ENCODE assay signal across 8 cellular contexts in genomic region chr20:49276201-49276894, GRCh38. TPM values are rescaled to one million over a fixed set of nuclear protein-coding genes. Genes with fewer than 3 reads are reported as not detected.
DNase-seq lines count a peak whose midpoint lies in the region; ATAC-seq, FAIRE-seq and TF ChIP-seq lines count a peak whose summit lies in the region.

No MANE protein-coding gene starts in this region.

- H2BK5ac ChIP-seq in IMR-90 (ENCODE audit: low read depth, low read length, poor library complexity, severe bottlenecking), result peak overlapping the region; percentile 79

- H2AFZ ChIP-seq in IMR-90 (replicated peaks; ENCODE audit: low read length, poor library complexity), result no peak overlapping the region

- 0 out of 2 replicates have a peak overlapping the region, but pooled peaks have one; percentile 91 for H2AK5ac ChIP-seq in IMR-90 (ENCODE audit: low read depth, low read length)

- H2BK15ac ChIP-seq in IMR-90 (ENCODE audit: low read depth, low read length), result no peak overlapping the region

- H3K18ac ChIP-seq in IMR-90 (ENCODE audit: low read depth, low read length), result 0 out of 2 replicates have a peak overlapping the region, but pooled peaks have one; percentile 19

- H3K4ac ChIP-seq in IMR-90 (ENCODE audit: low read depth, low read length), result peak overlapping the region; percentile 91; the same call in 1 of the 2 replicates

- H3K27me3 ChIP-seq in CD4-positive, alpha-beta memory T cell (ENCODE audit: insufficient read depth, low read length), result no peaks in the 10 kb centered on the region
- H3K27me3 ChIP-seq in IMR-90 (ENCODE audit: control insufficient read depth, insufficient read depth, low read length) (no peaks in the 10 kb centered on the region), RWPE2 (ENCODE audit: insufficient read depth, poor library complexity, severe bottlenecking) (no peaks in the 10 kb centered on the region), adrenal gland (no peaks in the 10 kb centered on the region)

- H3K14ac ChIP-seq in IMR-90 (replicated peaks; ENCODE audit: low read depth, low read length), result peak overlapping the region; percentile 96; the same call in 1 of the 2 replicates

- TF ChIP-seq POLR2A in IMR-90 (IDR thresholded peaks at IDR 0.05; ENCODE audit: low read depth, low read length), result no peak
- no peak for TF ChIP-seq POLR2A in adrenal gland (IDR thresholded peaks at IDR 0.05)

- BruUV-seq in IMR-90 (replicated peaks; lab: Mats Ljungman, UMichigan), result TSS peak; percentile 62

- CTCF ChIA-PET in CD4-positive, alpha-beta memory T cell (lab: Charles Lee; ENCODE audit: partially characterized antibody), result interaction anchor here (0.9 to 2.2 kb wide), 4 partner anchors 9 to 59 kb away, joined by 3 to 6 read pairs (median 4); no protein-coding TSS in a partner anchor
- CTCF ChIA-PET in IMR-90 (lab: Yijun Ruan, JAX), result interaction anchor here (0.6 to 1.0 kb wide), 3 partner anchors 9 to 59 kb away, joined by 3 to 4 read pairs (median 3); no protein-coding TSS in a partner anchor

- no peak for TF ChIP-seq CTCF in IMR-90 (conservative IDR thresholded peaks at IDR 0.05; ENCODE audit: low read depth, low read length)
- TF ChIP-seq CTCF in RWPE2 (IDR thresholded peaks at IDR 0.05; ENCODE audit: poor library complexity, severe bottlenecking), result peak; percentile 18
- no peak for TF ChIP-seq CTCF in adrenal gland (IDR thresholded peaks at IDR 0.05)
- TF ChIP-seq CTCF in kidney (IDR thresholded peaks at IDR 0.05; ENCODE audit: borderline replicate concordance, extremely low read depth, insufficient read depth), result no peak

- in situ Hi-C loops in IMR-90 (cut with MboI; ENCODE audit: low sequenced_read_pairs), result no loop called here

- peaks cover 48 to 73% of the 10 kb centered on the region in 2 donors for H3K36me3 Mint-ChIP-seq in CD4-positive, alpha-beta memory T cell

- no peak for FAIRE-seq in kidney (lab: Jason Lieb, UNC)

- H2AK9ac ChIP-seq in IMR-90 (replicated peaks; ENCODE audit: low read depth, low read length, poor library complexity), result no peak overlapping the region

- H3K56ac ChIP-seq in IMR-90 (ENCODE audit: extremely low read depth, insufficient read depth, low read length), result peak overlapping the region; percentile 74; the same call in 1 of the 2 replicates

- ATAC-seq in IMR-90 (ENCODE audit: low read depth) (0 out of 2 replicates have a peak, but pooled peaks have one; percentile 4), RWPE2 (ENCODE audit: low read depth) (peak; percentile 45), HG02973 (IDR thresholded peaks at IDR 0.05; ENCODE audit: unreplicated experiment) (no peak)

- H4K20me1 ChIP-seq in IMR-90 (ENCODE audit: insufficient read depth, low read length), result peaks cover 56% of the 10 kb centered on the region

- no peak overlapping the region for H4K91ac ChIP-seq in IMR-90 (ENCODE audit: insufficient read depth, low read depth, low read length)

- peak in 1 of 5 donors; percentile 84 for DNase-seq in CD4-positive, alpha-beta memory T cell
- DNase-seq in IMR-90 (peak; percentile 74), RWPE2 (ENCODE audit: low spot score) (no peak), adrenal gland (peak in 4 of 7 donors; percentile 32 to 49 (median 40)), kidney (no peak), RPMI8226 (no peak)
- peak in 2 of 3 experiments; percentile 34 to 44 for DNase-seq in stimulated activated CD4-positive, alpha-beta T cell treated with anti-CD3 and anti-CD28 coated beads, TNF-alpha, amount 100 ng/mL, for 4 hours (ENCODE audit: low read depth in 3 of 3)

- peaks cover 8 to 16% of the 10 kb centered on the region in 2 donors for H3K9me3 ChIP-seq in CD4-positive, alpha-beta memory T cell (ENCODE audit: control insufficient read depth in 1 of 2, low read length in 2 of 2)
- peaks cover 9% of the 10 kb centered on the region; the same call in 1 of the 2 replicates for H3K9me3 ChIP-seq in IMR-90 (ENCODE audit: control insufficient read depth, insufficient read depth, low read length)
- peaks cover 11% of the 10 kb centered on the region for H3K9me3 ChIP-seq in RWPE2 (ENCODE audit: severe bottlenecking)
- H3K9me3 ChIP-seq in adrenal gland (replicated peaks in 1 of 3), result peaks cover 0 to 11% (median 0%) of the 10 kb centered on the region in 3 donors
- H3K9me3 ChIP-seq in kidney (ENCODE audit: control insufficient read depth in 1 of 2, low read length in 2 of 2), result peaks cover 4 to 9% of the 10 kb centered on the region in 2 donors

- no peak overlapping the region for H4K5ac ChIP-seq in IMR-90 (ENCODE audit: low read depth, low read length)

- H2BK20ac ChIP-seq in IMR-90 (ENCODE audit: low read depth, low read length), result no peak overlapping the region

- dilution Hi-C loops in IMR-90 (cut with HindIII; ENCODE audit: low sequenced_read_pairs, unreplicated experiment), result no loop called here

- peaks cover 0 to 1% of the 10 kb centered on the region in 2 donors for H3K27me3 Mint-ChIP-seq in CD4-positive, alpha-beta memory T cell

- H2BK120ac ChIP-seq in IMR-90 (ENCODE audit: low read depth, low read length), result 0 out of 2 replicates have a peak overlapping the region, but pooled peaks have one; percentile 1

- H3K9me3 Mint-ChIP-seq in CD4-positive, alpha-beta memory T cell, result peaks cover 2 to 32% (median 27%) of the 10 kb centered on the region in 8 donors

- peaks cover 27 to 62% of the 10 kb centered on the region in 2 experiments for H3K79me1 ChIP-seq in IMR-90 (ENCODE audit: low read depth in 1 of 2, low read length in 2 of 2)

- H4K8ac ChIP-seq in IMR-90 (ENCODE audit: low read depth in 2 of 2, low read length in 2 of 2), result no peak overlapping the region

- H3K4me2 ChIP-seq in IMR-90 (ENCODE audit: low read depth, low read length), result peak overlapping the region; percentile 98

- POLR2A ChIA-PET in CD4-positive, alpha-beta memory T cell (lab: Charles Lee; ENCODE audit: partially characterized antibody), result interaction anchor here (1.2 to 8.0 kb wide), 7 partner anchors 10 to 90 kb away, joined by 3 to 108 read pairs (median 6); partner anchors contain the start of gene DDX27
- POLR2A ChIA-PET in IMR-90 (lab: Charles Lee; ENCODE audit: unreplicated experiment), result no interaction called here

- H3K9me1 ChIP-seq in IMR-90 (ENCODE audit: insufficient read depth, low read length), result peaks cover 7% of the 10 kb centered on the region

- intact Hi-C loops in CD4-positive, alpha-beta memory T cell (cut with micrococcal nuclease), result loop anchor here (1.0 kb wide), 1 partner anchor 8 kb away; no protein-coding TSS in a partner anchor
- intact Hi-C loops in IMR-90 (cut with micrococcal nuclease) (loop anchor here (1.0 kb wide), 1 partner anchor 8 kb away; no protein-coding TSS in a partner anchor), adrenal gland (cut with DNase I) (no loop called here), kidney (cut with DNase I) (no loop called here)

- H3K23ac ChIP-seq in IMR-90 (ENCODE audit: low read depth, low read length), result peak overlapping the region; percentile 96

- peak overlapping the region; percentile 90 to 98 (median 95) for H3K4me3 Mint-ChIP-seq in CD4-positive, alpha-beta memory T cell

- no CpG with 5 or more reads among the region's 2 CpGs for WGBS in IMR-90 (ENCODE audit: extremely low coverage in 2 of 2, insufficient read length in 1 of 2), 2 experiments
- 14 to 19% (median 16%) methylated on average over 2 of the region's 2 CpGs for WGBS in adrenal gland, 4 donors

- H3K27ac Mint-ChIP-seq in CD4-positive, alpha-beta memory T cell, result peak overlapping the region; percentile 96 to 98 (median 96)

- peaks cover 47% of the 10 kb centered on the region for H3K36me3 ChIP-seq in CD4-positive, alpha-beta memory T cell (ENCODE audit: insufficient read depth, low read length)
- H3K36me3 ChIP-seq in IMR-90 (ENCODE audit: control insufficient read depth, insufficient read depth, low read length), result peaks cover 40% of the 10 kb centered on the region
- H3K36me3 ChIP-seq in RWPE2 (ENCODE audit: low read depth), result peaks cover 76% of the 10 kb centered on the region
- peaks cover 0 to 53% of the 10 kb centered on the region in 2 donors for H3K36me3 ChIP-seq in adrenal gland (replicated peaks in 1 of 2)
- peaks cover 19 to 25% of the 10 kb centered on the region in 2 donors for H3K36me3 ChIP-seq in kidney (ENCODE audit: control insufficient read depth in 1 of 2, insufficient read depth in 2 of 2, low read length in 2 of 2)

- peaks cover 43 to 78% (median 59%) of the 10 kb centered on the region in 4 donors for H3K4me1 Mint-ChIP-seq in CD4-positive, alpha-beta memory T cell

- peak overlapping the region; percentile 76 to 92 for H3K4me3 ChIP-seq in CD4-positive, alpha-beta memory T cell (ENCODE audit: low read length in 2 of 2)
- H3K4me3 ChIP-seq in IMR-90 (ENCODE audit: insufficient read depth, low read depth, low read length) (peak overlapping the region; percentile 53), RWPE2 (ENCODE audit: severe bottlenecking) (peak overlapping the region; percentile 72), adrenal gland (peak overlapping the region in 2 of 4 donors; percentile 65 to 79), kidney (ENCODE audit: low read length in 2 of 2) (peak overlapping the region; percentile 35 to 100)

- H3K9ac ChIP-seq in IMR-90 (ENCODE audit: low read depth, low read length) (peak overlapping the region; percentile 87), kidney (ENCODE audit: low read length in 2 of 2) (peak overlapping the region in 1 of 2 donors; percentile 82)

- peak overlapping the region; percentile 82 for H3K27ac ChIP-seq in CD4-positive, alpha-beta memory T cell (ENCODE audit: low read depth, low read length)
- H3K27ac ChIP-seq in IMR-90 (ENCODE audit: insufficient read depth, low read length), result peak overlapping the region; percentile 85; the same call in 1 of the 2 replicates
- peak overlapping the region; percentile 87 for H3K27ac ChIP-seq in RWPE2 (ENCODE audit: poor library complexity, severe bottlenecking)
- H3K27ac ChIP-seq in adrenal gland, result peak overlapping the region; percentile 37 to 98 (median 85)
- H3K27ac ChIP-seq in kidney (ENCODE audit: low read depth in 2 of 2, low read length in 2 of 2), result peak overlapping the region; percentile 97 to 98

- H3K4me1 ChIP-seq in CD4-positive, alpha-beta memory T cell (ENCODE audit: insufficient read depth, low read length), result peaks cover 70% of the 10 kb centered on the region
- H3K4me1 ChIP-seq in IMR-90 (ENCODE audit: control insufficient read depth, insufficient read depth, low read length), result peaks cover 4% of the 10 kb centered on the region; the same call in 1 of the 2 replicates
- H3K4me1 ChIP-seq in RWPE2 (ENCODE audit: insufficient read depth, poor library complexity, severe bottlenecking), result peaks cover 34% of the 10 kb centered on the region
- H3K4me1 ChIP-seq in adrenal gland (replicated peaks in 1 of 2), result peaks cover 25 to 58% of the 10 kb centered on the region in 2 donors
- peaks cover 13 to 24% of the 10 kb centered on the region in 2 donors for H3K4me1 ChIP-seq in kidney (ENCODE audit: control insufficient read depth in 1 of 2, insufficient read depth in 1 of 2, low read depth in 1 of 2, low read length in 2 of 2)

- TF ChIP-seq RAD21 in IMR-90 (IDR thresholded peaks at IDR 0.05; ENCODE audit: low read length), result no peak

RNA-seq across cellular contexts. Expression of gene ZNFX1, which starts 1.5 kb away (rescaled TPM):
- 10 to 100 TPM; 73.8 to 78.4 TPM for total RNA-seq in CD4-positive, alpha-beta memory T cell
- polyA plus RNA-seq in CD4-positive, alpha-beta memory T cell, result 10 to 100 TPM; 30.8 to 88.8 TPM
- total RNA-seq in IMR-90 (2012; rRNA removed), result 46.7 and 60.9 TPM in 2 replicates
- polyA plus RNA-seq in IMR-90 (2012; rRNA removed), result 8.5 and 10.9 TPM in 2 replicates
- polyA plus RNA-seq in IMR-90 (2012; cell fraction: cytosol; rRNA removed), result 4.3 and 5.4 TPM in 2 replicates
- polyA plus RNA-seq in IMR-90 (2012; cell fraction: nucleus; rRNA removed; ENCODE audit: low replicate concordance), result 5.7 and 9.9 TPM in 2 replicates
- total RNA-seq in adrenal gland, result 10 to 100 TPM; 21.2 to 39.6 (median 31.5) TPM
- polyA plus RNA-seq in adrenal gland, result 10 to 100 TPM; 10.7 to 21.9 (median 10.7) TPM
- 44.0 TPM for total RNA-seq in kidney
- polyA plus RNA-seq in kidney (ENCODE audit: insufficient read depth, low read depth, low replicate concordance), result 8.0 TPM

RNA-seq across cellular contexts. Expression of gene DDX27, which starts 57.1 kb away (rescaled TPM):
- total RNA-seq in CD4-positive, alpha-beta memory T cell, result 10 to 100 TPM; 60.3 to 60.4 TPM
- polyA plus RNA-seq in CD4-positive, alpha-beta memory T cell, result 10 to 100 TPM; 21.6 to 47.1 TPM
- total RNA-seq in IMR-90 (2012; rRNA removed) (28.3 and 33.2 TPM in 2 replicates), adrenal gland (10 to 100 TPM; 18.7 to 28.5 (median 22.1) TPM), kidney (30.6 TPM)
- polyA plus RNA-seq in IMR-90 (2012; rRNA removed) (36.7 and 44.5 TPM in 2 replicates), adrenal gland (10 to 100 TPM; 25.4 to 42.3 (median 31.5) TPM), kidney (ENCODE audit: insufficient read depth, low read depth, low replicate concordance) (22.8 TPM)
- polyA plus RNA-seq in IMR-90 (2012; cell fraction: cytosol; rRNA removed), result 30.9 and 31.3 TPM in 2 replicates
- polyA plus RNA-seq in IMR-90 (2012; cell fraction: nucleus; rRNA removed; ENCODE audit: low replicate concordance), result 35.8 and 39.4 TPM in 2 replicates

Comparison
In these comparisons a context has a peak if more than half of its experiments do, and no peak if none do; other contexts are left out.
1. DNase-seq: peak in IMR-90 (single experiment), adrenal gland (4 of 7) and stimulated activated CD4-positive, alpha-beta T cell treated with anti-CD3 and anti-CD28 coated beads, TNF-alpha, amount 100 ng/mL, for 4 hours (2 of 3); none in RWPE2 (single experiment), kidney (single experiment) and RPMI8226 (single experiment).
2. intact Hi-C loops: an anchor here in CD4-positive, alpha-beta memory T cell (1.0 kb wide) and IMR-90 (1.0 kb wide); none called in adrenal gland and kidney.
3. Peak in every context shown above with its lines, with median percentiles within 50 percentile points of each other: H3K27ac ChIP-seq.